ENCODE assay signal across 8 cellular contexts in the genomic region with DNA sequence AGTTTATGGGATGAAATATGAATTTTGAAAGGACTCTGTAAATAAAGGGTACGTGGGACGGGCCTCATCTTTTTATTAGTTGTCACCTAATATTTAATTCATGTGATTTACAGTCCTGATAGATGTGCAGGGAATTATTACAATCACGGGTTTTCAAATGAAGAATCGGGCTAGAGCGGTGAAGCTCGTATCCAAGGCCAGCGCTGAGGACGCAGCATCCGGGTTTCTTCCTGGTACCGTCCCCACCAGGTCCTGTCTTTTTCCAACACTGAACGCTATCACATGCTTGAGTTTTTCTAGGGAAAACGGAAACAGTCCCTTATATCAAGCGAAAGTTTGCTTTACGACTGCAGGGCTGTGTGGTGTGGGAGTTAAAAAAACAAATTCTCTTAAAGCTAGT. TPM values are rescaled to one million over a fixed set of nuclear protein-coding genes. Genes with fewer than 3 reads are reported as not detected.
DNase-seq lines count a peak whose midpoint lies in the region; ATAC-seq and TF ChIP-seq lines count a peak whose summit lies in the region.

No MANE protein-coding gene starts in this region.

- WGBS in ectodermal cell, 2 experiments = 31 to 32% methylated on average over 12 to 14 of the region's 14 CpGs
- 0 to 1% methylated on average over 14 of the region's 14 CpGs for WGBS in tibial nerve, 2 donors

- peak overlapping the region; percentile 99 for H3K27ac Mint-ChIP-seq in activated T-cell treated with anti-CD3 and anti-CD28 coated beads, Interleukin-2, amount 50 U/mL, for 24 hours
- peak overlapping the region; percentile 94 for H3K27ac Mint-ChIP-seq in memory B cell

- H3K36me3 Mint-ChIP-seq in activated T-cell treated with anti-CD3 and anti-CD28 coated beads, Interleukin-2, amount 50 U/mL, for 24 hours (ENCODE audit: low read depth) = peaks cover 48% of the 10 kb centered on the region
- H3K36me3 Mint-ChIP-seq in memory B cell = peaks cover 11% of the 10 kb centered on the region

- H3K4me3 ChIP-seq in ectodermal cell (ENCODE audit: insufficient read depth, low read depth, low read length) (peak overlapping the region; percentile 71), tibial nerve (peak overlapping the region; percentile 60 to 79 (median 65))

- H3K9me3 ChIP-seq in ectodermal cell (ENCODE audit: control insufficient read depth, low read length) (no peaks in the 10 kb centered on the region), tibial nerve (no peaks in the 10 kb centered on the region)

- no peaks in the 10 kb centered on the region for H3K27me3 ChIP-seq in ectodermal cell (ENCODE audit: control insufficient read depth, insufficient read depth, low read length, poor library complexity, severe bottlenecking)
- H3K27me3 ChIP-seq in tibial nerve = no peaks in the 10 kb centered on the region

- ATAC-seq in memory B cell (ENCODE audit: low read depth) = no peak
- ATAC-seq in GM19395 (IDR thresholded peaks at IDR 0.05; ENCODE audit: unreplicated experiment) = no peak
- no peak for ATAC-seq in HG03469 (IDR thresholded peaks at IDR 0.05; ENCODE audit: unreplicated experiment)

- H3K27ac ChIP-seq in ectodermal cell (ENCODE audit: insufficient read depth, low read depth, low read length, poor library complexity, severe bottlenecking) (no peak overlapping the region), tibial nerve (peak overlapping the region; percentile 96 to 99 (median 98))

- H3K4me3 Mint-ChIP-seq in activated T-cell treated with anti-CD3 and anti-CD28 coated beads, Interleukin-2, amount 50 U/mL, for 24 hours = peak overlapping the region; percentile 96
- peak overlapping the region; percentile 92 for H3K4me3 Mint-ChIP-seq in memory B cell

- no peaks in the 10 kb centered on the region for H3K9me3 Mint-ChIP-seq in activated T-cell treated with anti-CD3 and anti-CD28 coated beads, Interleukin-2, amount 50 U/mL, for 24 hours
- H3K9me3 Mint-ChIP-seq in memory B cell = no peaks in the 10 kb centered on the region

- H3K36me3 ChIP-seq in ectodermal cell (ENCODE audit: control insufficient read depth, insufficient read depth, low read length) (peaks cover 6% of the 10 kb centered on the region), tibial nerve (peaks cover 0 to 58% (median under 1%) of the 10 kb centered on the region in 3 donors)

- H3K4me1 ChIP-seq in ectodermal cell (ENCODE audit: control insufficient read depth, insufficient read depth, low read length) (peaks cover 3% of the 10 kb centered on the region), tibial nerve (peaks cover 0 to 56% (median 22%) of the 10 kb centered on the region in 4 donors)

- in situ Hi-C loops in SK-MEL-5 (cut with HindIII; ENCODE audit: low pct_unique_long_range_greater_than_20kb, low sequenced_read_pairs) = no loop called here

- TF ChIP-seq POLR2A in tibial nerve (IDR thresholded peaks at IDR 0.05) = no peak

- DNase-seq in activated T-cell treated with anti-CD3 and anti-CD28 coated beads, Interleukin-2, amount 50 U/mL, for 24 hours = no peak
- no peak for DNase-seq in activated T-cell treated with anti-CD3 and anti-CD28 coated beads for 4 hours
- peak; percentile 48 for DNase-seq in SK-MEL-5 (ENCODE audit: low read depth, low spot score)
- no peak for DNase-seq in memory B cell (ENCODE audit: low spot score in 2 of 2)
- DNase-seq in tibial nerve (ENCODE audit: low spot score in 2 of 2) = no peak

- H3K27me3 Mint-ChIP-seq in activated T-cell treated with anti-CD3 and anti-CD28 coated beads, Interleukin-2, amount 50 U/mL, for 24 hours = no peaks in the 10 kb centered on the region
- H3K27me3 Mint-ChIP-seq in memory B cell = no peaks in the 10 kb centered on the region

- no peak for TF ChIP-seq CTCF in tibial nerve (IDR thresholded peaks at IDR 0.05)

- H3K4me1 Mint-ChIP-seq in activated T-cell treated with anti-CD3 and anti-CD28 coated beads, Interleukin-2, amount 50 U/mL, for 24 hours (ENCODE audit: low read depth) = peaks cover 41% of the 10 kb centered on the region
- H3K4me1 Mint-ChIP-seq in memory B cell = peaks cover 13% of the 10 kb centered on the region

- TF ChIP-seq EP300 in tibial nerve (IDR thresholded peaks at IDR 0.05) = no peak

RNA-seq across cellular contexts. Expression of a gene that starts 0.8 kb away (rescaled TPM):
- 17.4 and 19.5 TPM in 2 replicates for total RNA-seq in SK-MEL-5 (2014; rRNA removed; shearing (Covaris generic))
- 37.0 and 49.8 TPM in 2 replicates for polyA plus RNA-seq in SK-MEL-5 (2015; cell fraction: cytosol; rRNA removed)
- 9.6 and 10.1 TPM in 2 replicates for polyA plus RNA-seq in SK-MEL-5 (2015; cell fraction: nucleus; rRNA removed)
- polyA plus RNA-seq in ectodermal cell (2013, experiment 1 of 4) = 62.2 TPM
- polyA plus RNA-seq in ectodermal cell (2013, experiment 2 of 4) = 58.0 TPM
- polyA plus RNA-seq in ectodermal cell (2013, experiment 3 of 4) = 48.0 TPM
- 50.4 TPM for polyA plus RNA-seq in ectodermal cell (2013, experiment 4 of 4)
- 10 to 100 TPM; 14.1 to 61.8 (median 21.5) TPM for total RNA-seq in tibial nerve

RNA-seq across cellular contexts. Expression of a gene that starts 6.2 kb away (rescaled TPM):
- 0.16 and 0.34 TPM in 2 replicates for total RNA-seq in SK-MEL-5 (2014; rRNA removed; shearing (Covaris generic))
- 0.21 TPM in 1 of 2 replicates, not detected in the other for polyA plus RNA-seq in SK-MEL-5 (2015; cell fraction: cytosol; rRNA removed)
- polyA plus RNA-seq in SK-MEL-5 (2015; cell fraction: nucleus; rRNA removed) = 0.22 and 0.31 TPM in 2 replicates
- 5.7 TPM for polyA plus RNA-seq in ectodermal cell (2013, experiment 1 of 4)
- 6.9 TPM for polyA plus RNA-seq in ectodermal cell (2013, experiment 2 of 4)
- polyA plus RNA-seq in ectodermal cell (2013, experiment 3 of 4) = 4.9 TPM
- 4.8 TPM for polyA plus RNA-seq in ectodermal cell (2013, experiment 4 of 4)
- total RNA-seq in tibial nerve = 10 to 100 TPM; 13.5 to 21.8 (median 16.0) TPM

RNA-seq across cellular contexts. Expression of a gene that starts 9.7 kb away (rescaled TPM):
- 73.0 and 75.1 TPM in 2 replicates for total RNA-seq in SK-MEL-5 (2014; rRNA removed; shearing (Covaris generic))
- polyA plus RNA-seq in SK-MEL-5 (2015; cell fraction: cytosol; rRNA removed) = 96.8 and 106 TPM in 2 replicates
- 21.0 and 22.5 TPM in 2 replicates for polyA plus RNA-seq in SK-MEL-5 (2015; cell fraction: nucleus; rRNA removed)
- polyA plus RNA-seq in ectodermal cell (2013, experiment 1 of 4) = 25.5 TPM
- polyA plus RNA-seq in ectodermal cell (2013, experiment 2 of 4) = 25.3 TPM
- 21.5 TPM for polyA plus RNA-seq in ectodermal cell (2013, experiment 3 of 4)
- polyA plus RNA-seq in ectodermal cell (2013, experiment 4 of 4) = 23.6 TPM
- 10 to 100 TPM; 19.9 to 32.9 (median 30.0) TPM for total RNA-seq in tibial nerve

RNA-seq across cellular contexts. Expression of a gene that starts 10.3 kb away (rescaled TPM):
- 126 and 130 TPM in 2 replicates for total RNA-seq in SK-MEL-5 (2014; rRNA removed; shearing (Covaris generic))
- 66.2 and 88.1 TPM in 2 replicates for polyA plus RNA-seq in SK-MEL-5 (2015; cell fraction: cytosol; rRNA removed)
- 9.7 and 19.5 TPM in 2 replicates for polyA plus RNA-seq in SK-MEL-5 (2015; cell fraction: nucleus; rRNA removed)
- 114 TPM for polyA plus RNA-seq in ectodermal cell (2013, experiment 1 of 4)
- polyA plus RNA-seq in ectodermal cell (2013, experiment 2 of 4) = 119 TPM
- 125 TPM for polyA plus RNA-seq in ectodermal cell (2013, experiment 3 of 4)
- 119 TPM for polyA plus RNA-seq in ectodermal cell (2013, experiment 4 of 4)
- 10 to 100 TPM; 28.2 to 54.6 (median 44.9) TPM for total RNA-seq in tibial nerve

RNA-seq across cellular contexts. Expression of a gene that starts 50.3 kb away (rescaled TPM):
- total RNA-seq in SK-MEL-5 (2014; rRNA removed; shearing (Covaris generic)) = 0.21 and 0.24 TPM in 2 replicates
- 0.70 TPM in 1 of 2 replicates, not detected in the other for polyA plus RNA-seq in SK-MEL-5 (2015; cell fraction: cytosol; rRNA removed)
- 4.4 and 8.7 TPM in 2 replicates for polyA plus RNA-seq in SK-MEL-5 (2015; cell fraction: nucleus; rRNA removed)
- polyA plus RNA-seq in ectodermal cell (2013, experiment 1 of 4) = 1.8 TPM
- polyA plus RNA-seq in ectodermal cell (2013, experiment 2 of 4) = 1.5 TPM
- polyA plus RNA-seq in ectodermal cell (2013, experiment 3 of 4) = 0.96 TPM
- polyA plus RNA-seq in ectodermal cell (2013, experiment 4 of 4) = 1.0 TPM
- total RNA-seq in tibial nerve = 1 to 10 TPM in 1 of 4 donors, under 1 TPM in 3; 0.30 to 1.1 (median 0.61) TPM

Comparison
In these comparisons a context has a peak if more than half of its experiments do, and no peak if none do; other contexts are left out.
1. RNA of a gene that starts 6.2 kb away (total RNA-seq): 13.5 to 21.8 TPM in tibial nerve; 0.16 to 0.34 TPM in SK-MEL-5; every median in the first group is over 10 times any median in the second.